In the genomic region with DNA sequence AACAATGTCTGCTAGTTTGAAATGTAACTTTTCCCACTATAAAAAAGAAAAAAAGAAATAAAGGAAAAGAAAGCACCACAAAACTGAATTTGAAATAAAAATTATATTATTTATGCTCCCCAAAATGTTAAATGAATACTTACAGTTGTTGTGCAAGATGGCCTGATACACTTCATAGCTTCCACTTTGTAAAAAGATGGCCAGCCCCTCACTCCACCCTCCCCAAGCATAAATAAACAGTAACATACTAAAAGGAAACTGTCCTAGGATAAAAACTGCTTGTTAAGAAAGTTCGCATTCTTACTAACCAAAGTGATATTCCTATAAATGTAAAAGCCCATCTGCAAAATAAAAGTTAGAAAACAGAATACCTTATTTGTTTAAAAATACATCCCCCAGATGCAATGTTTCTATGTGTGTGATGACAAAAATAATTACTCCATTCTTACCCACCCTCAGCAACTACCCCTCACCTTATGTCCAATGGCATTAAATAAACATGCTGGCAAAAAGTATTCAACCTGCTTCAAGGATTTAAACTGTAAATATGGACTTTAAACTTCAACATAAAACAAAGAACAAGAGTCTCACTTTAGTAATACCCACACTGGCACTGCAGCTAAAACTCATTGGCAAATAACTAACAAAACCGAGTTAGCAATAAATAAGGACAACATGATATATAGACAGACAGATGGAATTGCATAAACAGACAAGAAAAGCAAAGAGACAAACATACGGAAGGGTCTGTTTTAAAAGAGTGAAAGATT, we compare ENCODE assay signal across 8 cellular contexts. TPM values are rescaled to one million over a fixed set of nuclear protein-coding genes. Genes with fewer than 3 reads are reported as not detected.
DNase-seq lines count a peak whose midpoint lies in the region; ATAC-seq and TF ChIP-seq lines count a peak whose summit lies in the region.

No MANE protein-coding gene starts in this region.

- H3K4me1 Mint-ChIP-seq in central memory CD8-positive, alpha-beta T cell: peaks cover 32% of the 10 kb centered on the region
- peaks cover 22 to 45% (median 38%) of the 10 kb centered on the region in 3 donors for H3K4me1 Mint-ChIP-seq in naive B cell

- H3K4me1 ChIP-seq in heart left ventricle: peaks cover 0 to 60% (median 29%) of the 10 kb centered on the region in 12 donors
- peaks cover 27% of the 10 kb centered on the region for H3K4me1 ChIP-seq in vagina

- TF ChIP-seq CTCF in heart left ventricle (IDR thresholded peaks at IDR 0.05) (no peak), vagina (IDR thresholded peaks at IDR 0.05) (no peak)

- peak overlapping the region; percentile 86 for H3K27ac Mint-ChIP-seq in central memory CD8-positive, alpha-beta T cell (ENCODE audit: low read depth)
- peak overlapping the region; percentile 3 to 93 (median 60) for H3K27ac Mint-ChIP-seq in naive B cell

- DNase-seq in heart left ventricle (no peak), Right ventricle myocardium inferior (ENCODE audit: missing footprints) (no peak), naive B cell (no peak), vagina (ENCODE audit: extremely low spot score in 2 of 2) (no peak), hepatic stellate cell (ENCODE audit: low spot score) (no peak), anterior cingulate cortex (lab: John Stamatoyannopoulos, UW) (no peak)
- DNase-seq in central memory CD8-positive, alpha-beta T cell (ENCODE audit: low spot score in 2 of 2): no peak

- no peaks in the 10 kb centered on the region for H3K9me3 Mint-ChIP-seq in central memory CD8-positive, alpha-beta T cell
- H3K9me3 Mint-ChIP-seq in naive B cell: peaks cover 0 to 9% (median 2%) of the 10 kb centered on the region in 7 donors

- H3K36me3 Mint-ChIP-seq in central memory CD8-positive, alpha-beta T cell (ENCODE audit: insufficient read depth): peaks cover 11% of the 10 kb centered on the region
- peaks cover 12 to 14% of the 10 kb centered on the region in 2 donors for H3K36me3 Mint-ChIP-seq in naive B cell

- H3K9me3 ChIP-seq in heart left ventricle: peaks cover 0 to 6% (median under 1%) of the 10 kb centered on the region in 12 donors
- H3K9me3 ChIP-seq in vagina: no peaks in the 10 kb centered on the region

- no peaks in the 10 kb centered on the region for H3K27me3 ChIP-seq in heart left ventricle
- H3K27me3 ChIP-seq in vagina: no peaks in the 10 kb centered on the region

- peaks cover 0 to 3% (median 0%) of the 10 kb centered on the region in 9 donors for H3K36me3 ChIP-seq in heart left ventricle
- H3K36me3 ChIP-seq in vagina: no peaks in the 10 kb centered on the region

- H3K4me3 ChIP-seq in heart left ventricle (peak overlapping the region; percentile 6 to 56 (median 50)), vagina (peak overlapping the region; percentile 32 to 37)

- intact Hi-C loops in heart left ventricle (cut with DNase I): loop anchor here in 6 of 10 donors (2.0 to 10.0 kb wide), 8 partner anchors 48 to 724 kb away; a partner anchor contains a TSS
- intact Hi-C loops in Right ventricle myocardium inferior (cut with DNase I): loop anchor here (2.0 to 10.0 kb wide), 2 partner anchors 48 to 474 kb away; a partner anchor contains a TSS
- intact Hi-C loops in vagina (cut with DNase I): loop anchor here (10.0 kb wide), 1 partner anchor 714 kb away; no protein-coding TSS in a partner anchor

- H3K27ac ChIP-seq in heart left ventricle (peak overlapping the region; percentile 50 to 83 (median 69)), vagina (peak overlapping the region; percentile 66)

- TF ChIP-seq POLR2A in heart left ventricle (IDR thresholded peaks at IDR 0.05): no peak
- no peak for TF ChIP-seq POLR2A in vagina (IDR thresholded peaks at IDR 0.05)

- 12 to 27% (median 15%) methylated on average over 3 of the region's 3 CpGs for WGBS in heart left ventricle, 4 donors

- ATAC-seq in heart left ventricle (peak in 1 of 4 donors; percentile 39), Right ventricle myocardium inferior (no peak), naive B cell (ENCODE audit: low read depth in 2 of 2) (no peak), HG03520 (IDR thresholded peaks at IDR 0.05; ENCODE audit: unreplicated experiment) (no peak)
- no peak for ATAC-seq in central memory CD8-positive, alpha-beta T cell (replicated peaks; ENCODE audit: extremely low read depth, poor library complexity, severe bottlenecking)

- peak overlapping the region; percentile 76 for H3K4me3 Mint-ChIP-seq in central memory CD8-positive, alpha-beta T cell
- peak overlapping the region in 6 of 8 donors; percentile 57 to 86 (median 77) for H3K4me3 Mint-ChIP-seq in naive B cell

- no peaks in the 10 kb centered on the region for H3K27me3 Mint-ChIP-seq in central memory CD8-positive, alpha-beta T cell
- H3K27me3 Mint-ChIP-seq in naive B cell: no peaks in the 10 kb centered on the region

RNA-seq across cellular contexts. Expression of a gene that starts 47.8 kb away (rescaled TPM):
- total RNA-seq in heart left ventricle (100 to 1,000 TPM in 2 of 9 donors, 10 to 100 TPM in 7; 43.1 to 109 (median 96.9) TPM), Right ventricle myocardium inferior (55.7 TPM), vagina (64.8 TPM)
- polyA plus RNA-seq in heart left ventricle (1 to 10 TPM; 6.2 to 6.5 TPM), naive B cell (ENCODE audit: low read depth in 6 of 6) (10 to 100 TPM; 20.4 to 38.5 (median 34.6) TPM)
